ENCODE assay signal across 1 cellular context in the genomic region with DNA sequence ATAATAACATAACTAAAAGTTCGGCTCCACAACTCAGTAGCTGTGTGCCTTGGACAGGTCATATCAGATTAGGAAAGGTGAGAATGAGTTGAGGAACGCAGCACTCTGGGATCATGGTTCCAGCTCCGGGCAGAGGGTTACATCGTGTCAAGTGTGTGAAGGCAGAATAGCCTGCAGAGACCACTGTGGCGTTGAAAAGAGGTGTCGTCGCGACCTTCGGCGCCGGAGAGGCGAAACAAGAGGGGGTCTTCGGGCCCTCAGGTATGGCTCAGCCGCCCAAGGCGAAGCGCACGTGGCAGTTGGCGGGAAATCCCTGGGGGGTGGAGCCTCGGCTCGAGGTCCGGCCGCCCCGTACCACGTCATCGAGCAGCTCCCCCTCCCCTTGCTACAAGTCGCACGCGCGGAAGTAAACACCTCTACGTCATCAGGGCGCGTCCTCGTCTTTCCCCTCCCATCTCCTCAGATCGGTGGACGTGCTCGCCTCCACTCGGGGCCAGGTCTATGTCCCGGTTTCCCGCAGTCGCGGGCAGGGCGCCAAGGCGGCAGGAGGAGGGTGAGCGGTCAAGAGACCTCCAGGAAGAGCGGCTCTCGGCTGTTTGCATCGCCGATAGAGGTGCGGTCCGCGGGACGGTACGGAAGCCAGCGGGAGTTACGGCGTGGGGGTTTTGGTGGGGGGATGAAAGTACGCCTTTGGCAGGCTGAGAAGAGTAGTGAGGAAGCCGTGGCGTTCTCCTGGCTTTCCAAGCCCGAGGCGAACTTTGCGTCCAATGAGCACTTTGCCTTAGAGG.
A peak's percentile ranks its signal among the peaks of the same experiment; 100 is the strongest.
TF ChIP-seq lines count a peak whose summit lies in the region.

A gene with protein sequence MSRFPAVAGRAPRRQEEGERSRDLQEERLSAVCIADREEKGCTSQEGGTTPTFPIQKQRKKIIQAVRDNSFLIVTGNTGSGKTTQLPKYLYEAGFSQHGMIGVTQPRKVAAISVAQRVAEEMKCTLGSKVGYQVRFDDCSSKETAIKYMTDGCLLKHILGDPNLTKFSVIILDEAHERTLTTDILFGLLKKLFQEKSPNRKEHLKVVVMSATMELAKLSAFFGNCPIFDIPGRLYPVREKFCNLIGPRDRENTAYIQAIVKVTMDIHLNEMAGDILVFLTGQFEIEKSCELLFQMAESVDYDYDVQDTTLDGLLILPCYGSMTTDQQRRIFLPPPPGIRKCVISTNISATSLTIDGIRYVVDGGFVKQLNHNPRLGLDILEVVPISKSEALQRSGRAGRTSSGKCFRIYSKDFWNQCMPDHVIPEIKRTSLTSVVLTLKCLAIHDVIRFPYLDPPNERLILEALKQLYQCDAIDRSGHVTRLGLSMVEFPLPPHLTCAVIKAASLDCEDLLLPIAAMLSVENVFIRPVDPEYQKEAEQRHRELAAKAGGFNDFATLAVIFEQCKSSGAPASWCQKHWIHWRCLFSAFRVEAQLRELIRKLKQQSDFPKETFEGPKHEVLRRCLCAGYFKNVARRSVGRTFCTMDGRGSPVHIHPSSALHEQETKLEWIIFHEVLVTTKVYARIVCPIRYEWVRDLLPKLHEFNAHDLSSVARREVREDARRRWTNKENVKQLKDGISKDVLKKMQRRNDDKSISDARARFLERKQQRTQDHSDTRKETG (plus strand): TSS at position 440 of the 788 bp plus-strand sequence. CDS start 62 bp downstream, at position 502.

TF ChIP-seq in HepG2, 621 proteins besides CTCF, POLR2A, EP300 and RAD21 (continued from another document and continues in another):
- peak; percentile 53 for TF ChIP-seq ATF3 (CRISPR knock-in tag; IDR thresholded peaks at IDR 0.05)
- TF ChIP-seq RNF2 (conservative IDR thresholded peaks at IDR 0.05; ENCODE audit: low read depth) = peak; percentile 99
- TF ChIP-seq PCBP1 (IDR thresholded peaks at IDR 0.05; ENCODE audit: borderline replicate concordance, low read depth, low read length) = no peak
- peak; percentile 93 for TF ChIP-seq ZNF777 (CRISPR knock-in tag; IDR thresholded peaks at IDR 0.05)
- TF ChIP-seq, protein P1, sequence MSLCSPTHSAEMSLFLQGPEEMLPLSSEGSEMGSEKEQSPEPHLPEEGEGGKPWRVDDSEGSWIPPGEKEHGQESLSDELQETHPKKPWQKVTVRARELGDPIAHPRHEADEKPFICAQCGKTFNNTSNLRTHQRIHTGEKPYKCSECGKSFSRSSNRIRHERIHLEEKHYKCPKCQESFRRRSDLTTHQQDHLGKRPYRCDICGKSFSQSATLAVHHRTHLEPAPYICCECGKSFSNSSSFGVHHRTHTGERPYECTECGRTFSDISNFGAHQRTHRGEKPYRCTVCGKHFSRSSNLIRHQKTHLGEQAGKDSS (CRISPR knock-in tag; IDR thresholded peaks at IDR 0.05; ENCODE audit: borderline replicate concordance, low read depth) = peak; percentile 81; the same call in 1 of the 2 replicates
- peak; percentile 71 for TF ChIP-seq NR2C2 (CRISPR knock-in tag; IDR thresholded peaks at IDR 0.05; ENCODE audit: borderline replicate concordance)
- TF ChIP-seq MAZ (IDR thresholded peaks at IDR 0.05; ENCODE audit: borderline replicate concordance, low read depth, low read length) = peak; percentile 100
- TF ChIP-seq MAZ (CRISPR knock-in tag; IDR thresholded peaks at IDR 0.05; ENCODE audit: low read depth) = peak; percentile 100
- TF ChIP-seq ZNF512B (CRISPR knock-in tag; IDR thresholded peaks at IDR 0.05; ENCODE audit: borderline replicate concordance) = no peak
- TF ChIP-seq POLR2G (IDR thresholded peaks at IDR 0.05; ENCODE audit: low read depth, low read length) = peak; percentile 69
- TF ChIP-seq ZKSCAN5 (CRISPR knock-in tag; IDR thresholded peaks at IDR 0.05) = peak; percentile 91
- TF ChIP-seq, protein P2, sequence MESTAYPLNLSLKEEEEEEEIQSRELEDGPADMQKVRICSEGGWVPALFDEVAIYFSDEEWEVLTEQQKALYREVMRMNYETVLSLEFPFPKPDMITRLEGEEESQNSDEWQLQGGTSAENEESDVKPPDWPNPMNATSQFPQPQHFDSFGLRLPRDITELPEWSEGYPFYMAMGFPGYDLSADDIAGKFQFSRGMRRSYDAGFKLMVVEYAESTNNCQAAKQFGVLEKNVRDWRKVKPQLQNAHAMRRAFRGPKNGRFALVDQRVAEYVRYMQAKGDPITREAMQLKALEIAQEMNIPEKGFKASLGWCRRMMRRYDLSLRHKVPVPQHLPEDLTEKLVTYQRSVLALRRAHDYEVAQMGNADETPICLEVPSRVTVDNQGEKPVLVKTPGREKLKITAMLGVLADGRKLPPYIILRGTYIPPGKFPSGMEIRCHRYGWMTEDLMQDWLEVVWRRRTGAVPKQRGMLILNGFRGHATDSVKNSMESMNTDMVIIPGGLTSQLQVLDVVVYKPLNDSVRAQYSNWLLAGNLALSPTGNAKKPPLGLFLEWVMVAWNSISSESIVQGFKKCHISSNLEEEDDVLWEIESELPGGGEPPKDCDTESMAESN (CRISPR knock-in tag; conservative IDR thresholded peaks at IDR 0.05) = peak; percentile 39; the same call in 1 of the 2 replicates
- TF ChIP-seq ZBTB14 (CRISPR knock-in tag; IDR thresholded peaks at IDR 0.05) = peak; percentile 50; the same call in 1 of the 2 replicates
- TF ChIP-seq ZBTB21 (CRISPR knock-in tag; IDR thresholded peaks at IDR 0.05) = peak; percentile 78; the same call in 1 of the 2 replicates
- TF ChIP-seq, protein P3, sequence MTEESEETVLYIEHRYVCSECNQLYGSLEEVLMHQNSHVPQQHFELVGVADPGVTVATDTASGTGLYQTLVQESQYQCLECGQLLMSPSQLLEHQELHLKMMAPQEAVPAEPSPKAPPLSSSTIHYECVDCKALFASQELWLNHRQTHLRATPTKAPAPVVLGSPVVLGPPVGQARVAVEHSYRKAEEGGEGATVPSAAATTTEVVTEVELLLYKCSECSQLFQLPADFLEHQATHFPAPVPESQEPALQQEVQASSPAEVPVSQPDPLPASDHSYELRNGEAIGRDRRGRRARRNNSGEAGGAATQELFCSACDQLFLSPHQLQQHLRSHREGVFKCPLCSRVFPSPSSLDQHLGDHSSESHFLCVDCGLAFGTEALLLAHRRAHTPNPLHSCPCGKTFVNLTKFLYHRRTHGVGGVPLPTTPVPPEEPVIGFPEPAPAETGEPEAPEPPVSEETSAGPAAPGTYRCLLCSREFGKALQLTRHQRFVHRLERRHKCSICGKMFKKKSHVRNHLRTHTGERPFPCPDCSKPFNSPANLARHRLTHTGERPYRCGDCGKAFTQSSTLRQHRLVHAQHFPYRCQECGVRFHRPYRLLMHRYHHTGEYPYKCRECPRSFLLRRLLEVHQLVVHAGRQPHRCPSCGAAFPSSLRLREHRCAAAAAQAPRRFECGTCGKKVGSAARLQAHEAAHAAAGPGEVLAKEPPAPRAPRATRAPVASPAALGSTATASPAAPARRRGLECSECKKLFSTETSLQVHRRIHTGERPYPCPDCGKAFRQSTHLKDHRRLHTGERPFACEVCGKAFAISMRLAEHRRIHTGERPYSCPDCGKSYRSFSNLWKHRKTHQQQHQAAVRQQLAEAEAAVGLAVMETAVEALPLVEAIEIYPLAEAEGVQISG (CRISPR knock-in tag; IDR thresholded peaks at IDR 0.05) = peak; percentile 82
- peak; percentile 93 for TF ChIP-seq ZNF564 (CRISPR knock-in tag; IDR thresholded peaks at IDR 0.05)
- TF ChIP-seq DR1 (CRISPR knock-in tag; IDR thresholded peaks at IDR 0.05) = 0 out of 2 replicates have a peak, but pooled peaks have one; percentile 29
- 0 out of 2 replicates have a peak, but pooled peaks have one; percentile 57 for TF ChIP-seq ZNF672 (CRISPR knock-in tag; IDR thresholded peaks at IDR 0.05)
- TF ChIP-seq RARA (CRISPR knock-in tag; IDR thresholded peaks at IDR 0.05) = peak; percentile 31; the same call in 1 of the 2 replicates
- peak; percentile 61 for TF ChIP-seq JARID2 (CRISPR knock-in tag; IDR thresholded peaks at IDR 0.05; ENCODE audit: insufficient replicate concordance)
- peak; percentile 87 for TF ChIP-seq TFE3 (CRISPR knock-in tag; IDR thresholded peaks at IDR 0.05)
- peak; percentile 82 for TF ChIP-seq RBFOX2 (IDR thresholded peaks at IDR 0.05; ENCODE audit: low read depth, low read length)
- peak; percentile 79; the same call in 1 of the 2 replicates for TF ChIP-seq ZNF124 (CRISPR knock-in tag; IDR thresholded peaks at IDR 0.05)
- TF ChIP-seq SALL1 (CRISPR knock-in tag; IDR thresholded peaks at IDR 0.05) = peak; percentile 98
- no peak for TF ChIP-seq DDIT3 (CRISPR knock-in tag; IDR thresholded peaks at IDR 0.05)
- no peak for TF ChIP-seq PRPF4 (IDR thresholded peaks at IDR 0.05; ENCODE audit: low read depth, low read length, poor library complexity, severe bottlenecking)
- TF ChIP-seq ZBTB25 (CRISPR knock-in tag; IDR thresholded peaks at IDR 0.05) = peak; percentile 84
- no peak; the same call in 1 of the 2 replicates for TF ChIP-seq ZNF180 (CRISPR knock-in tag; IDR thresholded peaks at IDR 0.05; ENCODE audit: borderline replicate concordance, low read depth)
- no peak for TF ChIP-seq NFRKB (IDR thresholded peaks at IDR 0.05)
- TF ChIP-seq ZNF550 (CRISPR knock-in tag; IDR thresholded peaks at IDR 0.05; ENCODE audit: borderline replicate concordance) = no peak
- peak; percentile 97; the same call in 1 of the 2 replicates for TF ChIP-seq ZNF30 (CRISPR knock-in tag; IDR thresholded peaks at IDR 0.05)
- TF ChIP-seq ZNF484 (CRISPR knock-in tag; IDR thresholded peaks at IDR 0.05; ENCODE audit: borderline replicate concordance, low read depth) = peak; percentile 67; the same call in 1 of the 2 replicates
- TF ChIP-seq MTA3 (CRISPR knock-in tag; IDR thresholded peaks at IDR 0.05) = no peak
- TF ChIP-seq HNRNPH1 (optimal IDR thresholded peaks at IDR 0.05; ENCODE audit: low read depth, low read length) = no peak
- no peak for TF ChIP-seq DPF2 (CRISPR knock-in tag; IDR thresholded peaks at IDR 0.05; ENCODE audit: borderline replicate concordance, low read depth)
- TF ChIP-seq, protein P4, sequence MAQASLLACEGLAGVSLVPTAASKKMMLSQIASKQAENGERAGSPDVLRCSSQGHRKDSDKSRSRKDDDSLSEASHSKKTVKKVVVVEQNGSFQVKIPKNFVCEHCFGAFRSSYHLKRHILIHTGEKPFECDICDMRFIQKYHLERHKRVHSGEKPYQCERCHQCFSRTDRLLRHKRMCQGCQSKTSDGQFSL (CRISPR knock-in tag; IDR thresholded peaks at IDR 0.05) = peak; percentile 84
- TF ChIP-seq ZNF792 (CRISPR knock-in tag; IDR thresholded peaks at IDR 0.05) = peak; percentile 61
- TF ChIP-seq, protein P5, sequence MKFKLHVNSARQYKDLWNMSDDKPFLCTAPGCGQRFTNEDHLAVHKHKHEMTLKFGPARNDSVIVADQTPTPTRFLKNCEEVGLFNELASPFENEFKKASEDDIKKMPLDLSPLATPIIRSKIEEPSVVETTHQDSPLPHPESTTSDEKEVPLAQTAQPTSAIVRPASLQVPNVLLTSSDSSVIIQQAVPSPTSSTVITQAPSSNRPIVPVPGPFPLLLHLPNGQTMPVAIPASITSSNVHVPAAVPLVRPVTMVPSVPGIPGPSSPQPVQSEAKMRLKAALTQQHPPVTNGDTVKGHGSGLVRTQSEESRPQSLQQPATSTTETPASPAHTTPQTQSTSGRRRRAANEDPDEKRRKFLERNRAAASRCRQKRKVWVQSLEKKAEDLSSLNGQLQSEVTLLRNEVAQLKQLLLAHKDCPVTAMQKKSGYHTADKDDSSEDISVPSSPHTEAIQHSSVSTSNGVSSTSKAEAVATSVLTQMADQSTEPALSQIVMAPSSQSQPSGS (CRISPR knock-in tag; IDR thresholded peaks at IDR 0.05) = peak; percentile 87
